ENCODE assay signal across 27 cellular contexts in the genomic region with DNA sequence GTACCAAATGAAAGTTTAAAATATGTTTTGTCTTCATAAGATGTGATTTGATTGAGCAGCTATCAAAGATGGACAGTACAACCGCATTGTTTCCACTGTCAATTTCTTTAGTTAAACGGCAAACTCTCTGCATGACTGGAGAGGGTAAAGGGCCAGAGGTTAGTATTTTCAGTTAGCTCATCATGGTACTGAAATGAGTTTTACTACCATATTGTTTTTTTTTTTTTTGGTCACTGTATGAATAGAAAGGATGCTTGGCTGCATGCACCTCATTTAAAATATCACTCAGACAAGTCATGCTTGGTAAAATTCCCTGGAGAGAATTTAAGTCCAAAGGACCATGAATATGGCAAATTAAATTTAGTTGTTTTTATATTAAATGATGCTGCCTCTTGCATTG.
"Had no signal": no experiment of that assay in that cellular context is flagged by ENCODE, and none has a peak within 500 bp of the region (broad histone marks: within the 10 kb centered on the region; RNA-seq: fewer than 3 reads in every experiment).

No MANE protein-coding gene starts in this region.

- H3K27ac Mint-ChIP-seq: mesothelial cell of epicardium; naive B cell; nephron; neural progenitor cell; progenitor cell of endocrine pancreas; stimulated activated naive B cell treated with anti-CD40 and anti-IgM and Interleukin-4, amounts not matched to agents 10 μg/mL and 1 μg/mL and 100 μg/mL, for 72 hours had no signal

- H3K36me3 Mint-ChIP-seq: naive B cell; neural progenitor cell; stimulated activated naive B cell treated with anti-CD40 and anti-IgM and Interleukin-4, amounts not matched to agents 10 μg/mL and 1 μg/mL and 100 μg/mL, for 72 hours had no signal

- H3K4me1 Mint-ChIP-seq: mesothelial cell of epicardium; naive B cell; nephron; stimulated activated naive B cell treated with anti-CD40 and anti-IgM and Interleukin-4, amounts not matched to agents 10 μg/mL and 1 μg/mL and 100 μg/mL, for 72 hours had no signal

- H3K36me3 ChIP-seq: left ventricle myocardium inferior, neural progenitor cell, neutrophil, stomach, thyroid gland, transverse colon, upper lobe of left lung, vagina had no signal

- H3K9me3 ChIP-seq: testis, thyroid gland, transverse colon, upper lobe of left lung, vagina had no signal

- H3K4me3 ChIP-seq: left ventricle myocardium inferior, lung, neural progenitor cell, skin epidermis, stomach, testis, thyroid gland, transverse colon, upper lobe of left lung, vagina had no signal

- DNase-seq: islet precursor cell; left ventricle myocardium inferior; mesendoderm; naive B cell; occipital lobe; right cardiac atrium; stimulated activated CD4-positive, alpha-beta T cell treated with anti-CD3 and anti-CD28 coated beads, Interleukin-12 subunit alpha, Interleukin-12 subunit beta, amount 100 ng/mL, for 4 hours; stimulated activated CD4-positive, alpha-beta T cell treated with anti-CD3 and anti-CD28 coated beads, Interleukin-15, amount 100 ng/mL, for 24 hours; stimulated activated CD4-positive, alpha-beta T cell treated with anti-CD3 and anti-CD28 coated beads, Interleukin-2, amount 100 ng/mL, for 24 hours; stimulated activated CD4-positive, alpha-beta T cell treated with anti-CD3 and anti-CD28 coated beads, Interleukin-4, amount 100 ng/mL, for 1 hour; stimulated activated naive B cell treated with anti-CD40 and anti-IgM and Interleukin-4, amounts not matched to agents 10 μg/mL and 1 μg/mL and 100 μg/mL, for 72 hours; stimulated activated naive CD8-positive, alpha-beta T cell treated with anti-CD3 and anti-CD28 coated beads, Interleukin-15, Interleukin-2, amounts not matched to agents 100 U/mL and 50 U/mL, for 24 hours; stomach; testis; thyroid gland; transverse colon; upper lobe of left lung had no signal

- H3K27me3 ChIP-seq: neural progenitor cell, neutrophil, stomach, testis, thyroid gland, transverse colon, upper lobe of left lung, vagina had no signal

- H2AFZ ChIP-seq: neural progenitor cell, parathyroid adenoma had no signal

- H3K79me2 ChIP-seq: parathyroid adenoma had no signal

- H3K27me3 Mint-ChIP-seq: naive B cell; progenitor cell of endocrine pancreas; stimulated activated naive B cell treated with anti-CD40 and anti-IgM and Interleukin-4, amounts not matched to agents 10 μg/mL and 1 μg/mL and 100 μg/mL, for 72 hours had no signal

- H3K9me3 Mint-ChIP-seq: neural progenitor cell had no signal

- H3K4me1 ChIP-seq: left ventricle myocardium inferior, neural progenitor cell, parathyroid adenoma, stomach, testis, thyroid gland, transverse colon, upper lobe of left lung, vagina had no signal

- H3K27ac ChIP-seq: left ventricle myocardium inferior, neural progenitor cell, neutrophil, parathyroid adenoma, skin epidermis, stomach, testis, thyroid gland, transverse colon, upper lobe of left lung, vagina had no signal

- H3K9ac ChIP-seq: neural progenitor cell, parathyroid adenoma had no signal

- H3K4me3 Mint-ChIP-seq: mesothelial cell of epicardium; naive B cell; nephron; neural progenitor cell; stimulated activated naive B cell treated with anti-CD40 and anti-IgM and Interleukin-4, amounts not matched to agents 10 μg/mL and 1 μg/mL and 100 μg/mL, for 72 hours had no signal

- H3K4me2 ChIP-seq: neural progenitor cell had no signal

- ATAC-seq: right cardiac atrium; sciatic nerve; stimulated activated naive B cell treated with anti-CD40 and anti-IgM and Interleukin-4, amounts not matched to agents 10 μg/mL and 1 μg/mL and 100 μg/mL, for 72 hours; stimulated activated naive CD8-positive, alpha-beta T cell treated with anti-CD3 and anti-CD28 coated beads, Interleukin-15, Interleukin-2, amounts not matched to agents 100 U/mL and 50 U/mL, for 24 hours had no signal
